Comparison of ENCODE assay signal across 31 cellular contexts in the genomic region with DNA sequence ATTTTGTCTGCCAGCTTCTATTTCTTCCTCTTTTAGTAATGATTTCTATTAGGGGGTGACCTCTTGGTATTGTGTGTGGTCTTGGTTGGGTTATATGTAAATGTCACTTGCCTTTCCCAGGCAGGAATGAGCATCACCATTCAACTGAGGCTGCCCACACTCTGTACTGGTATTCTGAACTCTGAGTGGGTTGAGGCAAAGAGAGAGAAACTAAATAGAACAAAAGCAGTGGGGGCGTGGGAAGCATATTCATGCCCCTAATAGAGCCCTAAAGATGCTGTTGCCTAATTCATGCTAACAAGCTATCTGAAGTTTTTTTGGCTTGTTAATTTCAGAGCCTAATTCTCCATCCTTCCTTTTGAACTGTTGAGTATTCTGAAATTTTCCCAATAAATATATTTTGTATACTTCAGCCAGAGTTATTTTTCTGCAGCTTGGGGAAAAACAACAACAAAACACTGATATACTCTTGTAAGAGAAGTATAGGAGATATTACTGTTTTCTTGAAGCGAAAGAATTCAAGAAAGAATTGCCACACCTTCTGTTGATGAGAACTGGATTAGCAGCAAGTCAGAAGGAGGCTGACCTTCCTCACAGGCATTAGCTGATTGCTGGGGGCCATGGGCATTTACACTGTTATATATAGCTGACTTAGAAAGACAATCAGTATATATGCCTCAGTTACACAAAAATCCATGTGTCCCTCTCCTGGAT.
DNase-seq lines count a peak whose midpoint lies in the region; ATAC-seq, FAIRE-seq and TF ChIP-seq lines count a peak whose summit lies in the region.
"Had no signal": no experiment of that assay in that cellular context is flagged by ENCODE, and none has a peak within 500 bp of the region (broad histone marks: within the 10 kb centered on the region; RNA-seq: fewer than 3 reads in every experiment).

No MANE protein-coding gene starts in this region.

- no peaks in the 10 kb centered on the region for H4K20me1 ChIP-seq in keratinocyte (ENCODE audit: control insufficient read depth, extremely low read depth, insufficient read depth, low read length)

- peaks cover 7% of the 10 kb centered on the region for H3K4me1 Mint-ChIP-seq in endothelial cell (ENCODE audit: unreplicated experiment)
- H3K4me1 Mint-ChIP-seq: B cell had no signal

- H3K9me3 Mint-ChIP-seq in endothelial cell (ENCODE audit: unreplicated experiment), result no peaks in the 10 kb centered on the region
- H3K9me3 Mint-ChIP-seq: CD8-positive, alpha-beta T cell had no signal

- no peak for TF ChIP-seq CTCF in RWPE2 (IDR thresholded peaks at IDR 0.05; ENCODE audit: poor library complexity, severe bottlenecking)
- TF ChIP-seq CTCF in epithelial cell of esophagus (IDR thresholded peaks at IDR 0.05; ENCODE audit: insufficient read depth, low read depth, low read length, missing control alignments), result no peak
- no peak for TF ChIP-seq CTCF in keratinocyte (optimal IDR thresholded peaks at IDR 0.05 in 1 of 3, IDR thresholded peaks at IDR 0.05 in 1 of 3, conservative IDR thresholded peaks at IDR 0.05 in 1 of 3; ENCODE audit: extremely low read depth in 1 of 3, insufficient read depth in 2 of 3, low read length in 3 of 3)
- no peak for TF ChIP-seq CTCF in GM13977 (IDR thresholded peaks at IDR 0.05; ENCODE audit: extremely low read depth, insufficient read depth, missing control alignments)
- no peak for TF ChIP-seq CTCF in body of pancreas (IDR thresholded peaks at IDR 0.05)
- no peak for TF ChIP-seq CTCF in endothelial cell (IDR thresholded peaks at IDR 0.05; ENCODE audit: unreplicated experiment)

- H3K27ac ChIP-seq in RWPE2 (ENCODE audit: poor library complexity, severe bottlenecking) (peak overlapping the region; percentile 53), keratinocyte (ENCODE audit: control insufficient read depth, insufficient read depth, low read length) (peak overlapping the region; percentile 78), skin epidermis (peak overlapping the region in 11 of 21 experiments; percentile 11 to 75 (median 49)), body of pancreas (no peak overlapping the region)
- H3K27ac ChIP-seq: C4-2B, SJCRH30 had no signal

- H3K4me3 Mint-ChIP-seq in endothelial cell (ENCODE audit: unreplicated experiment), result no peak overlapping the region
- H3K4me3 Mint-ChIP-seq: B cell; CD8-positive, alpha-beta T cell had no signal

- H3K27ac Mint-ChIP-seq in endothelial cell (ENCODE audit: unreplicated experiment), result no peak overlapping the region
- H3K27ac Mint-ChIP-seq: B cell; CD8-positive, alpha-beta T cell had no signal

- dilution Hi-C loops in keratinocyte (cut with MboI; ENCODE audit: extremely low pct_ligation_motif_present, low sequenced_read_pairs), result no loop called here

- peak overlapping the region; percentile 86 for H2AFZ ChIP-seq in keratinocyte (ENCODE audit: control insufficient read depth, low read length)

- H3K9me3 ChIP-seq in RWPE2 (ENCODE audit: severe bottlenecking) (no peaks in the 10 kb centered on the region), keratinocyte (ENCODE audit: control insufficient read depth, low read depth, low read length) (no peaks in the 10 kb centered on the region), body of pancreas (no peaks in the 10 kb centered on the region)
- H3K9me3 ChIP-seq: SJCRH30 had no signal

- 63 to 85% methylated on average over 2 of the region's 2 CpGs for WGBS in body of pancreas, 2 donors

- no peak for TF ChIP-seq POLR2A in body of pancreas (IDR thresholded peaks at IDR 0.05)

- H3K36me3 ChIP-seq in RWPE2 (ENCODE audit: low read depth) (no peaks in the 10 kb centered on the region), keratinocyte (ENCODE audit: control insufficient read depth in 2 of 2, extremely low read depth in 1 of 2, insufficient read depth in 2 of 2, low read length in 2 of 2) (no peaks in the 10 kb centered on the region), body of pancreas (replicated peaks in 1 of 2; ENCODE audit: insufficient read depth in 1 of 2, low read depth in 2 of 2) (no peaks in the 10 kb centered on the region)
- H3K36me3 ChIP-seq: SJCRH30 had no signal

- no peaks in the 10 kb centered on the region for H3K9me1 ChIP-seq in keratinocyte (ENCODE audit: control insufficient read depth, extremely low read depth, insufficient read depth, low read length)

- FAIRE-seq in keratinocyte (lab: Jason Lieb, UNC), result no peak
- FAIRE-seq: GM12891, GM19239, HepG2 had no signal

- H3K4me1 ChIP-seq in RWPE2 (ENCODE audit: insufficient read depth, poor library complexity, severe bottlenecking) (peaks cover 37% of the 10 kb centered on the region), keratinocyte (ENCODE audit: control insufficient read depth, extremely low read depth, insufficient read depth, low read length) (peaks cover 47% of the 10 kb centered on the region), body of pancreas (no peaks in the 10 kb centered on the region)
- H3K4me1 ChIP-seq: SJCRH30 had no signal

- H3K4me3 ChIP-seq in RWPE2 (ENCODE audit: severe bottlenecking), result no peak overlapping the region
- no peak overlapping the region for H3K4me3 ChIP-seq in epithelial cell of esophagus (ENCODE audit: low read length)
- peak overlapping the region in 1 of 3 experiments; percentile 12 for H3K4me3 ChIP-seq in keratinocyte (ENCODE audit: control insufficient read depth in 2 of 3, extremely low read depth in 1 of 3, insufficient read depth in 2 of 3, low read depth in 1 of 3, low read length in 3 of 3)
- no peak overlapping the region for H3K4me3 ChIP-seq in skin epidermis
- no peak overlapping the region for H3K4me3 ChIP-seq in body of pancreas
- H3K4me3 ChIP-seq: SJCRH30 had no signal

- peak overlapping the region; percentile 68 for H3K4me2 ChIP-seq in keratinocyte (ENCODE audit: control insufficient read depth, extremely low read depth, insufficient read depth, low read depth, low read length)

- H3K27me3 ChIP-seq in RWPE2 (ENCODE audit: insufficient read depth, poor library complexity, severe bottlenecking) (no peaks in the 10 kb centered on the region), keratinocyte (ENCODE audit: control insufficient read depth, extremely low read depth, insufficient read depth, low read length) (no peaks in the 10 kb centered on the region), body of pancreas (no peaks in the 10 kb centered on the region)
- H3K27me3 ChIP-seq: SJCRH30 had no signal

- 0 out of 3 replicates have a peak, but pooled peaks have one; percentile 17 for ATAC-seq in RWPE2 (ENCODE audit: low read depth)
- no peak for ATAC-seq in body of pancreas
- ATAC-seq: CD8-positive, alpha-beta T cell; HepG2; Right ventricle myocardium inferior had no signal

- intact Hi-C loops in body of pancreas (cut with DNase I), result no loop called here

- no peaks in the 10 kb centered on the region for H3K36me3 Mint-ChIP-seq in endothelial cell (ENCODE audit: low read depth, unreplicated experiment)
- H3K36me3 Mint-ChIP-seq: CD8-positive, alpha-beta T cell had no signal

- peaks cover 5% of the 10 kb centered on the region for H3K27me3 Mint-ChIP-seq in endothelial cell (ENCODE audit: unreplicated experiment)

- DNase-seq in RWPE2 (ENCODE audit: low spot score), result no peak
- peak; percentile 11 for DNase-seq in epithelial cell of esophagus (ENCODE audit: low read depth)
- no peak for DNase-seq in keratinocyte (ENCODE audit: low read depth, low spot score)
- no peak for DNase-seq in GM13977 (ENCODE audit: low spot score)
- DNase-seq in SKM-1 (lab: John Stamatoyannopoulos, UW; ENCODE audit: unreplicated experiment), result no peak
- no peak for DNase-seq in body of pancreas
- DNase-seq in endothelial cell (ENCODE audit: low spot score), result no peak
- DNase-seq: CD8-positive, alpha-beta T cell; DMS 273 treated with DMSO at 0.1 percent for 48 hours; DMS79; EL; GDM1; H7; Karpas-422; MV-4-11; NCI-H1105; NCI-H1436 treated with DMSO at 0.1 percent for 48 hours; NCI-H187 treated with DMSO at 0.1 percent for 48 hours; NCI-H446; NCI-H524 treated with DMSO at 0.1 percent for 48 hours; NCI-H774; NK-92 treated with Interleukin-12 subunit alpha and Interleukin-12 subunit beta, amount 100 ng/mL, for 24 hours; PC-3; SJCRH30 had no signal

- peak overlapping the region; percentile 39 for H3K9ac ChIP-seq in keratinocyte (ENCODE audit: control insufficient read depth, extremely low read depth, insufficient read depth, low read length)

- no peaks in the 10 kb centered on the region for H3K79me2 ChIP-seq in keratinocyte (ENCODE audit: control insufficient read depth, insufficient read depth, low read length)

- in situ Hi-C loops in GM13977 (cut with MboI; ENCODE audit: low pct_unique_long_range_greater_than_20kb, low sequenced_read_pairs, unreplicated experiment), result no loop called here

Comparison
In these comparisons a context has a peak if more than half of its experiments do, and no peak if none do; other contexts are left out.
1. H3K27ac ChIP-seq: peak in RWPE2 (single experiment), keratinocyte (single experiment) and skin epidermis (11 of 21); none in body of pancreas (0 of 4).